ENCODE assay signal across 10 cellular contexts in the genomic region with DNA sequence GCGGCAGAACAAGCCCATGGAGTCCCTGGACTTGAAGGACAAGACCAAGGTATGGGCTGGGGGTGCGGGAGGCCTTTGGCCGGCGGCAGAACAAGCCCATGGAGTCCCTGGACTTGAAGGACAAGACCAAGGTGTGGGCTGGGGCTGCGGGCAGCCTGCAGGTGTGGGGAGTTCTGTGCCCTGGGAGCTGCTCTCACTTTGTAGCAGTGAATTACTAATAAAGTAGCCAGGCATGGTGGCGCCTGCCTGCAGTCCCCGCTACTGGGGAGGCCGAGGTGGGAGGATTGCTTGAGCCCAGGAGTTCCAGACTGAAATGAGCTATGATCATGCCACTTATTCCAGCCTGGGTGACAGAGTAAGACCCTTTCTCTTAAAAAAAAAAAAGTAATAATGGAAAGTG. TPM values are rescaled to one million over a fixed set of nuclear protein-coding genes. Genes with fewer than 3 reads are reported as not detected.
"Had no signal": no experiment of that assay in that cellular context is flagged by ENCODE, and none has a peak within 500 bp of the region (broad histone marks: within the 10 kb centered on the region; RNA-seq: fewer than 3 reads in every experiment).

No MANE protein-coding gene starts in this region.

RNA-seq across cellular contexts. Expression of gene UPK3A, which starts 43.5 kb away (rescaled TPM):
- total RNA-seq: activated CD4-positive, alpha-beta memory T cell treated with anti-CD3 and anti-CD28 coated beads for 36 hours; activated naive CD4-positive, alpha-beta T cell treated with anti-CD3 and anti-CD28 coated beads, Interleukin-2, amount 50 U/mL, for 72 hours; activated T-cell treated with anti-CD3 and anti-CD28 coated beads, Interleukin-2, amount 50 U/mL, for 4 hours; activated T-helper 2 cell treated with anti-CD3 and anti-CD28 coated beads, Interferon-gamma antibody, Interleukin-2, Interleukin-4, amounts not matched to agents 10 μg/mL and 5 μg/mL and 100 μg/mL, durations not matched to agents 14 hours and 24 hours and 36 hours; bronchial epithelial cell; LHCN-M2; NCI-H460; RPMI7951; SJSA1 had no signal
- polyA plus RNA-seq: SK-N-SH had no signal
